ENCODE assay signal across 23 cellular contexts in genomic region chr21:40136571-40136970, GRCh38.
"Had no signal": no experiment of that assay in that cellular context is flagged by ENCODE, and none has a peak within 500 bp of the region (broad histone marks: within the 10 kb centered on the region; RNA-seq: fewer than 3 reads in every experiment).

No MANE protein-coding gene starts in this region.

- H3K27me3 ChIP-seq: colonic mucosa, esophagus muscularis mucosa, foreskin keratinocyte, gastrocnemius medialis, gastroesophageal sphincter had no signal

- H3K9me3 ChIP-seq: colonic mucosa, esophagus squamous epithelium, gastrocnemius medialis had no signal

- H3K4me3 ChIP-seq: colonic mucosa, coronary artery, dorsolateral prefrontal cortex, esophagus muscularis mucosa, esophagus squamous epithelium, gastrocnemius medialis, gastroesophageal sphincter, heart left ventricle, heart right ventricle had no signal

- H3K4me1 ChIP-seq: colonic mucosa, esophagus muscularis mucosa, esophagus squamous epithelium, foreskin keratinocyte, gastrocnemius medialis, gastroesophageal sphincter, heart left ventricle, heart right ventricle had no signal

- H3K36me3 ChIP-seq: colonic mucosa, esophagus muscularis mucosa, esophagus squamous epithelium, gastrocnemius medialis, gastroesophageal sphincter, heart left ventricle, heart right ventricle had no signal

- DNase-seq: colonic mucosa; cortex of kidney; dermis blood vessel endothelial cell; dorsolateral prefrontal cortex; effector CD4-positive, alpha-beta T cell; effector CD8-positive, alpha-beta T cell; effector memory CD4-positive, alpha-beta T cell; effector memory CD8-positive, alpha-beta T cell; endodermal cell; erythroblast; esophagus squamous epithelium; foreskin fibroblast; foreskin keratinocyte; foreskin melanocyte; gastrocnemius medialis; glutamatergic neuron; head of caudate nucleus; heart left ventricle; heart right ventricle had no signal

- H3K27ac ChIP-seq: colonic mucosa, coronary artery, dorsolateral prefrontal cortex, epithelial cell of prostate, esophagus muscularis mucosa, esophagus squamous epithelium, foreskin keratinocyte, gastrocnemius medialis, gastroesophageal sphincter, heart left ventricle, heart right ventricle had no signal
